Comparison of ENCODE assay signal across 1 cellular context in the genomic region with DNA sequence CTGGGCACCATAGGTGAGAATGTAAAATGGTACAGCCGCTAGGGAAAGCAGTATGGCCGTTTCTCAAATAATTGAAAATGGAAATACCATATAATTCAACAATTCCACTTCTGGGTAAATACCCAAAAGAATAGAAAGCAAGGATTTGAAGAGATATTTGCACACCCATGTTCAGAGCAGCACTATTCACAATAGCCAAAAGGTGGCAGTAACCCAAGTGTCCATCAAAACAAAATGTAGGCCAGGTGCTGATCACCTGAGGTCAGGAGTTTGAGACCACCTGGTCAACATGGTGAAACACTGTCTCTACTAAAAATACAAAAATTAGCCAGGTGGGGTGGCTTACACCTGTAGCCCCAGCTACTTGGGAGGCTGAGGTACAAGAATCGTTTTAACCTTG.
TF ChIP-seq lines count a peak whose summit lies in the region.

No MANE protein-coding gene starts in this region.

TF ChIP-seq in GM23338, 12 proteins besides CTCF, POLR2A, EP300 and RAD21 (continued from another document):
- TF ChIP-seq, protein P1, sequence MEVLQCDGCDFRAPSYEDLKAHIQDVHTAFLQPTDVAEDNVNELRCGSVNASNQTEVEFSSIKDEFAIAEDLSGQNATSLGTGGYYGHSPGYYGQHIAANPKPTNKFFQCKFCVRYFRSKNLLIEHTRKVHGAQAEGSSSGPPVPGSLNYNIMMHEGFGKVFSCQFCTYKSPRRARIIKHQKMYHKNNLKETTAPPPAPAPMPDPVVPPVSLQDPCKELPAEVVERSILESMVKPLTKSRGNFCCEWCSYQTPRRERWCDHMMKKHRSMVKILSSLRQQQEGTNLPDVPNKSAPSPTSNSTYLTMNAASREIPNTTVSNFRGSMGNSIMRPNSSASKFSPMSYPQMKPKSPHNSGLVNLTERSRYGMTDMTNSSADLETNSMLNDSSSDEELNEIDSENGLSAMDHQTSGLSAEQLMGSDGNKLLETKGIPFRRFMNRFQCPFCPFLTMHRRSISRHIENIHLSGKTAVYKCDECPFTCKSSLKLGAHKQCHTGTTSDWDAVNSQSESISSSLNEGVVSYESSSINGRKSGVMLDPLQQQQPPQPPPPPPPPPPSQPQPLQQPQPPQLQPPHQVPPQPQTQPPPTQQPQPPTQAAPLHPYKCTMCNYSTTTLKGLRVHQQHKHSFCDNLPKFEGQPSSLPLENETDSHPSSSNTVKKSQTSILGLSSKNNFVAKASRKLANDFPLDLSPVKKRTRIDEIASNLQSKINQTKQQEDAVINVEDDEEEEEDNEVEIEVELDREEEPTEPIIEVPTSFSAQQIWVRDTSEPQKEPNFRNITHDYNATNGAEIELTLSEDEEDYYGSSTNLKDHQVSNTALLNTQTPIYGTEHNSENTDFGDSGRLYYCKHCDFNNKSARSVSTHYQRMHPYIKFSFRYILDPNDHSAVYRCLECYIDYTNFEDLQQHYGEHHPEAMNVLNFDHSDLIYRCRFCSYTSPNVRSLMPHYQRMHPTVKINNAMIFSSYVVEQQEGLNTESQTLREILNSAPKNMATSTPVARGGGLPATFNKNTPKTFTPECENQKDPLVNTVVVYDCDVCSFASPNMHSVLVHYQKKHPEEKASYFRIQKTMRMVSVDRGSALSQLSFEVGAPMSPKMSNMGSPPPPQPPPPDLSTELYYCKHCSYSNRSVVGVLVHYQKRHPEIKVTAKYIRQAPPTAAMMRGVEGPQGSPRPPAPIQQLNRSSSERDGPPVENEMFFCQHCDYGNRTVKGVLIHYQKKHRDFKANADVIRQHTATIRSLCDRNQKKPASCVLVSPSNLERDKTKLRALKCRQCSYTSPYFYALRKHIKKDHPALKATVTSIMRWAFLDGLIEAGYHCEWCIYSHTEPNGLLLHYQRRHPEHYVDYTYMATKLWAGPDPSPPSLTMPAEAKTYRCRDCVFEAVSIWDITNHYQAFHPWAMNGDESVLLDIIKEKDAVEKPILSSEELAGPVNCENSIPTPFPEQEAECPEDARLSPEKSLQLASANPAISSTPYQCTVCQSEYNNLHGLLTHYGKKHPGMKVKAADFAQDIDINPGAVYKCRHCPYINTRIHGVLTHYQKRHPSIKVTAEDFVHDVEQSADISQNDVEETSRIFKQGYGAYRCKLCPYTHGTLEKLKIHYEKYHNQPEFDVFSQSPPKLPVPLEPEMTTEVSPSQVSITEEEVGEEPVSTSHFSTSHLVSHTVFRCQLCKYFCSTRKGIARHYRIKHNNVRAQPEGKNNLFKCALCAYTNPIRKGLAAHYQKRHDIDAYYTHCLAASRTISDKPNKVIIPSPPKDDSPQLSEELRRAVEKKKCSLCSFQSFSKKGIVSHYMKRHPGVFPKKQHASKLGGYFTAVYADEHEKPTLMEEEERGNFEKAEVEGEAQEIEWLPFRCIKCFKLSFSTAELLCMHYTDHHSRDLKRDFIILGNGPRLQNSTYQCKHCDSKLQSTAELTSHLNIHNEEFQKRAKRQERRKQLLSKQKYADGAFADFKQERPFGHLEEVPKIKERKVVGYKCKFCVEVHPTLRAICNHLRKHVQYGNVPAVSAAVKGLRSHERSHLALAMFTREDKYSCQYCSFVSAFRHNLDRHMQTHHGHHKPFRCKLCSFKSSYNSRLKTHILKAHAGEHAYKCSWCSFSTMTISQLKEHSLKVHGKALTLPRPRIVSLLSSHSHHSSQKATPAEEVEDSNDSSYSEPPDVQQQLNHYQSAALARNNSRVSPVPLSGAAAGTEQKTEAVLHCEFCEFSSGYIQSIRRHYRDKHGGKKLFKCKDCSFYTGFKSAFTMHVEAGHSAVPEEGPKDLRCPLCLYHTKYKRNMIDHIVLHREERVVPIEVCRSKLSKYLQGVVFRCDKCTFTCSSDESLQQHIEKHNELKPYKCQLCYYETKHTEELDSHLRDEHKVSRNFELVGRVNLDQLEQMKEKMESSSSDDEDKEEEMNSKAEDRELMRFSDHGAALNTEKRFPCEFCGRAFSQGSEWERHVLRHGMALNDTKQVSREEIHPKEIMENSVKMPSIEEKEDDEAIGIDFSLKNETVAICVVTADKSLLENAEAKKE (CRISPR knock-in tag; IDR thresholded peaks at IDR 0.05): no peak
- TF ChIP-seq STAT1 (IDR thresholded peaks at IDR 0.05; ENCODE audit: unreplicated experiment): no peak
